Comparison of ENCODE assay signal across 16 cellular contexts in the genomic region with DNA sequence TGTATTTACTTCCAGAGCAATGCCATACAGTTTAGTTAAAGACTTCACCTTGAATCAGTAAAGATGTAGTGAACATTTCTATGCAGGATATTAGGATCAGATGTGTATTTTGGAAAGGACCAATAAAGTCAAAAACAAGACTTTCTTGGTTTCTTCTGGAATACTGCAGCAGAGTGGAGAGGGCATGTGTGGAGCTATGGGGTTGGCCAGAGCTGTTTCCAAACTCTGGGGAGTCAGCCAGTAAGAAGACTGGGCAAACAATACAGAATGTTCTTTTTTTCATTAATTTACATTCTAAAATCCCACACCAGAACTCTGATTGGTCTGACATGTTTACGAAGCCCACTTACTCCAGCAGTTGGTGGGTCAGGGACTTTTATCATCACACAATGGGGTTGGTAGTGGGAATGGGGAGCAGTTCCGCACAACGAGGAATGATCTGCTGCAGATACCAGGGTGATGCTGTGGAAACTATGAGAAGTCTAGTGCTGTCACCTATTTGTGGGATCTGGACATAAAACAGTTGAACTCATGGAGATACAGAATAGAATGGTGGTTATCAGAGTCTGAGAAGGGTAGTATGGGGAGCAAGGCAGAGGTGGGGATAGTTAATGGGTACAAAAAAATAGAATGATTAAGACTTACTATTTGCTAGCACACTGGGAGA.
A peak's percentile ranks its signal among the peaks of the same experiment; 100 is the strongest.
DNase-seq lines count a peak whose midpoint lies in the region; ATAC-seq lines count a peak whose summit lies in the region.
"Had no signal": no experiment of that assay in that cellular context is flagged by ENCODE, and none has a peak within 500 bp of the region (broad histone marks: within the 10 kb centered on the region; RNA-seq: fewer than 3 reads in every experiment).

No MANE protein-coding gene starts in this region.

- peaks cover 0 to 1% (median 0%) of the 10 kb centered on the region in 3 donors for H3K27me3 Mint-ChIP-seq in immature natural killer cell (ENCODE audit: low read depth in 3 of 3)
- H3K27me3 Mint-ChIP-seq: CD4-positive, CD25-positive, alpha-beta regulatory T cell; CD8-positive, alpha-beta memory T cell had no signal

- no peaks in the 10 kb centered on the region for H3K9me3 ChIP-seq in mesodermal cell (ENCODE audit: control insufficient read depth, low read length)
- H3K9me3 ChIP-seq: BE2C had no signal

- no peaks in the 10 kb centered on the region for H3K9me3 Mint-ChIP-seq in activated naive CD4-positive, alpha-beta T cell treated with anti-CD3 and anti-CD28 coated beads, Interleukin-2, amount 50 U/mL, for 72 hours
- peaks cover 0 to 15% (median 0%) of the 10 kb centered on the region in 6 donors for H3K9me3 Mint-ChIP-seq in immature natural killer cell
- H3K9me3 Mint-ChIP-seq: GM23338 had no signal

- H3K4me3 ChIP-seq in mesodermal cell (ENCODE audit: extremely low read depth, insufficient read depth, low read length, poor library complexity, severe bottlenecking): no peak overlapping the region
- H3K4me3 ChIP-seq: GM23338 had no signal

- H3K27ac Mint-ChIP-seq in activated naive CD4-positive, alpha-beta T cell treated with anti-CD3 and anti-CD28 coated beads, Interleukin-2, amount 50 U/mL, for 72 hours: no peak overlapping the region
- H3K27ac Mint-ChIP-seq in immature natural killer cell: no peak overlapping the region
- H3K27ac Mint-ChIP-seq: CD4-positive, CD25-positive, alpha-beta regulatory T cell; CD8-positive, alpha-beta memory T cell; GM23338 had no signal

- H3K36me3 Mint-ChIP-seq in activated naive CD4-positive, alpha-beta T cell treated with anti-CD3 and anti-CD28 coated beads, Interleukin-2, amount 50 U/mL, for 72 hours: no peaks in the 10 kb centered on the region
- no peaks in the 10 kb centered on the region for H3K36me3 Mint-ChIP-seq in immature natural killer cell
- H3K36me3 Mint-ChIP-seq: CD4-positive, CD25-positive, alpha-beta regulatory T cell; CD8-positive, alpha-beta memory T cell had no signal

- peak; percentile 37 to 62 for ATAC-seq in activated naive CD4-positive, alpha-beta T cell treated with anti-CD3 and anti-CD28 coated beads, Interleukin-2, amount 50 U/mL, for 72 hours
- ATAC-seq in HG02678 (IDR thresholded peaks at IDR 0.05; ENCODE audit: unreplicated experiment) (no peak), HG02970 (IDR thresholded peaks at IDR 0.05; ENCODE audit: low FRiP score, unreplicated experiment) (no peak)
- ATAC-seq: GM23338 had no signal

- H3K27ac ChIP-seq in mesodermal cell (ENCODE audit: low read depth, low read length, severe bottlenecking): peak overlapping the region; percentile 8

- no peak for DNase-seq in activated naive CD4-positive, alpha-beta T cell treated with anti-CD3 and anti-CD28 coated beads, Interleukin-2, amount 50 U/mL, for 72 hours (ENCODE audit: low spot score in 2 of 2)
- DNase-seq in activated naive CD4-positive, alpha-beta T cell (lab: John Stamatoyannopoulos, UW): no peak
- DNase-seq in KBM-7: peak; percentile 28
- DNase-seq in immature natural killer cell: no peak
- DNase-seq: ACHN; BE2C; C1 segment of cervical spinal cord; CD4-positive, CD25-positive, alpha-beta regulatory T cell; CD8-positive, alpha-beta memory T cell; COR-L47; GDM1; HCEC 1CT had no signal

- no peak overlapping the region for H3K4me3 Mint-ChIP-seq in immature natural killer cell
- H3K4me3 Mint-ChIP-seq: CD4-positive, CD25-positive, alpha-beta regulatory T cell; CD8-positive, alpha-beta memory T cell; GM23338 had no signal

- in situ Hi-C loops in KBM-7 (cut with MboI; ENCODE audit: low pct_unique_long_range_greater_than_20kb, low sequenced_read_pairs): no loop called here

- no peaks in the 10 kb centered on the region for H3K4me1 Mint-ChIP-seq in immature natural killer cell
- H3K4me1 Mint-ChIP-seq: CD4-positive, CD25-positive, alpha-beta regulatory T cell; CD8-positive, alpha-beta memory T cell; GM23338 had no signal

- H3K36me3 ChIP-seq in mesodermal cell (ENCODE audit: control insufficient read depth, insufficient read depth, low read length): no peaks in the 10 kb centered on the region
- H3K36me3 ChIP-seq: BE2C had no signal

- no peaks in the 10 kb centered on the region for H3K4me1 ChIP-seq in mesodermal cell (ENCODE audit: control insufficient read depth, insufficient read depth, low read length, poor library complexity, severe bottlenecking)
- H3K4me1 ChIP-seq: BE2C had no signal

- WGBS in mesodermal cell (ENCODE audit: insufficient coverage in 2 of 2), 2 experiments: 96 to 100% methylated on average over 2 to 3 of the region's 3 CpGs

Comparison
In these comparisons a context has a peak if more than half of its experiments do, and no peak if none do; other contexts are left out.
1. ATAC-seq: peak in activated naive CD4-positive, alpha-beta T cell treated with anti-CD3 and anti-CD28 coated beads, Interleukin-2, amount 50 U/mL, for 72 hours (2 of 2); none in HG02678 (single experiment) and HG02970 (single experiment).